In genomic region chr21:32484706-32485380, GRCh38 we compare ENCODE assay signal across 1 cellular context.
TF ChIP-seq lines count a peak whose summit lies in the region.

No MANE protein-coding gene starts in this region.

TF ChIP-seq in H1, 55 proteins besides CTCF, POLR2A, EP300 and RAD21 (continued from another document):
- no peak for TF ChIP-seq ASH2L (IDR thresholded peaks at IDR 0.05; ENCODE audit: low read length)
- no peak for TF ChIP-seq RNF2 (IDR thresholded peaks at IDR 0.05; ENCODE audit: borderline replicate concordance, low read depth, low read length, missing control alignments, poor library complexity, severe bottlenecking)
